Comparison of ENCODE assay signal across 8 cellular contexts in genomic region chr2:216139884-216140283, GRCh38. TPM values are rescaled to one million over a fixed set of nuclear protein-coding genes. Genes with fewer than 3 reads are reported as not detected.
DNase-seq lines count a peak whose midpoint lies in the region; ATAC-seq, FAIRE-seq and TF ChIP-seq lines count a peak whose summit lies in the region.

No MANE protein-coding gene starts in this region.

- FAIRE-seq in GM18507 (lab: Jason Lieb, UNC): peak; percentile 52

- H3K4me2 ChIP-seq in hepatocyte: no peak overlapping the region

- H3K9me2 ChIP-seq in hepatocyte (replicated peaks; ENCODE audit: insufficient read depth): no peaks in the 10 kb centered on the region

- POLR2A ChIA-PET in activated B cell treated with CpG ODN at 0.5 μM for 24 hours (lab: Charles Lee): no interaction called here

- peaks cover 77% of the 10 kb centered on the region for H3K36me3 Mint-ChIP-seq in activated B cell treated with CpG ODN at 0.5 μM for 24 hours (ENCODE audit: low read depth)

- CTCF ChIA-PET in activated B cell treated with CpG ODN at 0.5 μM for 24 hours (lab: Charles Lee): interaction anchor here (1.2 to 1.9 kb wide), 2 partner anchors 105 to 107 kb away, joined by 4 to 8 read pairs; no protein-coding TSS in a partner anchor

- peaks cover 2% of the 10 kb centered on the region for H4K20me1 ChIP-seq in hepatocyte (ENCODE audit: insufficient read depth, poor library complexity, severe bottlenecking)

- H3K27me3 ChIP-seq in hepatocyte: no peaks in the 10 kb centered on the region

- no peaks in the 10 kb centered on the region for H3K9me3 Mint-ChIP-seq in activated B cell treated with CpG ODN at 0.5 μM for 24 hours

- no peak for DNase-seq in AG09309 (ENCODE audit: low read depth)
- no peak for DNase-seq in GM18507 (ENCODE audit: extremely low spot score, insufficient read length, low read depth)
- no peak for DNase-seq in activated B cell treated with CpG ODN at 0.5 μM for 24 hours
- DNase-seq in hepatocyte (ENCODE audit: low spot score): peak; percentile 47
- no peak for DNase-seq in GM03348 (ENCODE audit: low spot score)
- no peak for DNase-seq in SKM-1 (lab: John Stamatoyannopoulos, UW; ENCODE audit: unreplicated experiment)
- no peak for DNase-seq in LoVo (ENCODE audit: low spot score)

- H3K4me1 ChIP-seq in hepatocyte (ENCODE audit: insufficient read depth): no peaks in the 10 kb centered on the region

- H3K4me3 ChIP-seq in AG09309 (ENCODE audit: control insufficient read depth, low read depth, low read length) (no peak overlapping the region), hepatocyte (no peak overlapping the region)

- no peak overlapping the region for H3K27ac ChIP-seq in hepatocyte

- no peaks in the 10 kb centered on the region for H3K9me3 ChIP-seq in hepatocyte (ENCODE audit: low read depth)

- no peak overlapping the region for H3K27ac Mint-ChIP-seq in activated B cell treated with CpG ODN at 0.5 μM for 24 hours

- H3K4me1 Mint-ChIP-seq in activated B cell treated with CpG ODN at 0.5 μM for 24 hours: peaks cover 2% of the 10 kb centered on the region

- peaks cover 13% of the 10 kb centered on the region for H3K36me3 ChIP-seq in hepatocyte (replicated peaks; ENCODE audit: insufficient read depth, low read depth)

- peak; percentile 50 for ATAC-seq in activated B cell treated with CpG ODN at 0.5 μM for 24 hours (ENCODE audit: low read depth)
- no peak for ATAC-seq in GM21367 (IDR thresholded peaks at IDR 0.05; ENCODE audit: unreplicated experiment)

- no peak overlapping the region for H3K4me3 Mint-ChIP-seq in activated B cell treated with CpG ODN at 0.5 μM for 24 hours

- no peaks in the 10 kb centered on the region for H3K27me3 Mint-ChIP-seq in activated B cell treated with CpG ODN at 0.5 μM for 24 hours

- H3K79me2 ChIP-seq in hepatocyte: peaks cover 42% of the 10 kb centered on the region

- TF ChIP-seq CTCF in AG09309 (IDR thresholded peaks at IDR 0.05; ENCODE audit: control insufficient read depth, insufficient read depth, low read depth, low read length, missing control alignments): peak; percentile 32
- no peak for TF ChIP-seq CTCF in activated B cell treated with CpG ODN at 0.5 μM for 24 hours (IDR thresholded peaks at IDR 0.05)
- peak; percentile 36 for TF ChIP-seq CTCF in hepatocyte (IDR thresholded peaks at IDR 0.05; ENCODE audit: poor library complexity)

- no peak overlapping the region for H2AFZ ChIP-seq in hepatocyte

- intact Hi-C loops in activated B cell treated with CpG ODN at 0.5 μM for 24 hours (cut with micrococcal nuclease): loop anchor here (1.0 to 2.0 kb wide), 2 partner anchors 15 to 106 kb away; no protein-coding TSS in a partner anchor

RNA-seq across cellular contexts. Expression of gene XRCC5, which starts 30.7 kb away (rescaled TPM):
- total RNA-seq in activated B cell treated with CpG ODN at 0.5 μM for 24 hours (303 and 311 TPM in 2 replicates), hepatocyte (191 and 208 TPM in 2 replicates)
- 157 and 181 TPM in 2 replicates for polyA plus RNA-seq in hepatocyte

RNA-seq across cellular contexts. Expression of gene TMEM169, which starts 58.2 kb away (rescaled TPM):
- 0.40 and 0.69 TPM in 2 replicates for total RNA-seq in activated B cell treated with CpG ODN at 0.5 μM for 24 hours
- 1.1 and 1.8 TPM in 2 replicates for total RNA-seq in hepatocyte
- polyA plus RNA-seq in hepatocyte: 0.91 and 0.97 TPM in 2 replicates

RNA-seq across cellular contexts. Expression of gene PECR, which starts 58.3 kb away (rescaled TPM):
- total RNA-seq in activated B cell treated with CpG ODN at 0.5 μM for 24 hours (6.1 and 10.0 TPM in 2 replicates), hepatocyte (24.6 and 32.4 TPM in 2 replicates)
- 13.8 and 17.4 TPM in 2 replicates for polyA plus RNA-seq in hepatocyte
